In the genomic region with DNA sequence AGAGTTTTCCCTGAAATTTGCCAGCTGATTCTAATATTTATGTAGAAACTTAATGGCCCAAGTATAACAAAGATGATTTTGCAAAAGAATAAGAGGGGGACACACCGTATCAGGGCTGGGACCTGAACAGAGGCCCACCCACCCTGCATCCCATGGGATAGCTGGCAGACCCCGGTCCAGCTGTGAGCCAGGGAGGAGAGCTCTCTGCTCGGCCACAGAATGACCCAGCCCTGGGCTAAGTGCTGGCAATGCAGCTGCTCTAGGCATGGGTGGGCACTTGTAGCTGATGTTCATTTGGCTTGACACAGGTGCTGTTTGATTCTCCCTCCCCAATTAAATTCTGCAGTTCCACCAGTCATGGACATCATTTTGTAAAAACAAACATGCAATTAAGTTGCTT, we compare ENCODE assay signal across 22 cellular contexts.
"Had no signal": no experiment of that assay in that cellular context is flagged by ENCODE, and none has a peak within 500 bp of the region (broad histone marks: within the 10 kb centered on the region; RNA-seq: fewer than 3 reads in every experiment).

No MANE protein-coding gene starts in this region.

- H3K4me3 ChIP-seq: colonic mucosa, esophagus squamous epithelium, gastrocnemius medialis, heart right ventricle, left lung, lower lobe of right lung, mucosa of descending colon had no signal

- H3K9me3 ChIP-seq: colonic mucosa, esophagus squamous epithelium, gastrocnemius medialis, heart right ventricle, left lung, lower lobe of right lung, mucosa of descending colon had no signal

- H3K36me3 ChIP-seq: colonic mucosa, esophagus squamous epithelium, gastrocnemius medialis, heart right ventricle, left lung, lower lobe of right lung had no signal

- DNase-seq: colonic mucosa; cortex of kidney; effector memory CD4-positive, alpha-beta T cell; esophagus squamous epithelium; foreskin fibroblast; foreskin melanocyte; gastrocnemius medialis; glutamatergic neuron; head of caudate nucleus; heart right ventricle; hippocampal formation; immature natural killer cell; islet precursor cell; left cardiac atrium; left lung; left ventricle myocardium superior; lower lobe of right lung; mesenchymal stem cell; mucosa of descending colon; naive B cell; naive thymus-derived CD8-positive, alpha-beta T cell had no signal

- H3K27ac ChIP-seq: colonic mucosa, esophagus squamous epithelium, gastrocnemius medialis, heart right ventricle, left lung, lower lobe of right lung had no signal

- ATAC-seq: gastrocnemius medialis; heart right ventricle; left cardiac atrium; left lung; left ventricle myocardium superior; lower lobe of right lung; mucosa of descending colon; naive thymus-derived CD8-positive, alpha-beta T cell had no signal

- FAIRE-seq: endothelial cell of umbilical vein had no signal

- H3K4me1 ChIP-seq: colonic mucosa, esophagus squamous epithelium, gastrocnemius medialis, heart right ventricle, left lung, lower lobe of right lung had no signal

- H3K27me3 ChIP-seq: colonic mucosa, esophagus squamous epithelium, heart right ventricle, left lung had no signal
